ENCODE assay signal across 8 cellular contexts in genomic region chr5:173581408-173582197, GRCh38.
DNase-seq lines count a peak whose midpoint lies in the region; ATAC-seq lines count a peak whose summit lies in the region.

No MANE protein-coding gene starts in this region.

- no peak for ATAC-seq in GM18520 (IDR thresholded peaks at IDR 0.05; ENCODE audit: unreplicated experiment)

- DNase-seq in SHP77 (lab: John Stamatoyannopoulos, UW) (peak; percentile 46 to 53), SHP77 treated with DMSO at 0.1 percent for 48 hours (lab: John Stamatoyannopoulos, UW) (no peak), NCI-H524 (lab: John Stamatoyannopoulos, UW) (peak; percentile 22 to 64), hepatic stellate cell (ENCODE audit: low spot score) (peak; percentile 53), MV-4-11 (lab: John Stamatoyannopoulos, UW) (no peak)
- peak; percentile 6 for DNase-seq in activated gamma-delta T cell treated with anti-CD3 and anti-CD28 coated beads, Interleukin-2, amount 50 U/mL, for 16 hours (ENCODE audit: low read depth)
- peak; percentile 4 for DNase-seq in stimulated activated CD8-positive, alpha-beta memory T cell treated with anti-CD3 and anti-CD28 coated beads, Interleukin-12 subunit alpha, Interleukin-12 subunit beta, amount 100 ng/mL, for 1 hour (ENCODE audit: low read depth)

Comparison
In these comparisons a context has a peak if more than half of its experiments do, and no peak if none do; other contexts are left out.
1. DNase-seq: peak in SHP77 (2 of 2), NCI-H524 (2 of 2), activated gamma-delta T cell treated with anti-CD3 and anti-CD28 coated beads, Interleukin-2, amount 50 U/mL, for 16 hours (single experiment), hepatic stellate cell (single experiment) and stimulated activated CD8-positive, alpha-beta memory T cell treated with anti-CD3 and anti-CD28 coated beads, Interleukin-12 subunit alpha, Interleukin-12 subunit beta, amount 100 ng/mL, for 1 hour (single experiment); none in SHP77 treated with DMSO at 0.1 percent for 48 hours (single experiment) and MV-4-11 (single experiment).